In the genomic region with DNA sequence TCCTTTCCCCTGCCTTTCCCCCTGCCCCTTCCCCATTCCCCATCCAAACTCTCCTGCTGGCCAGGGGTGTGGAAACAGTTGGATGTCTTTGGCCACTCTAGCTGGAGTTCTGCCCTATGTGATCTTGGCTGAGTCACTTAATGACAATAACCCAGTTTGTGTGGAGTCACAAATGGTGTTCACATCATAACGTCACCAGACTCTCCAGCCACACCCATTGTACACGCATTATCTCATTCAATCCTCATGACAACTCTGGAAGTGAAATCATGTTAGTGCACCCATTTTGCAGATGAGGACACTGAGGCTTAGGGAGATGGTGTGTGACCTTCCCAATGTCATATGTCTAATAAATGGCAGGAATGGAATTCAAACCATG, we compare ENCODE assay signal across 1 cellular context.
TF ChIP-seq lines count a peak whose summit lies in the region.

No MANE protein-coding gene starts in this region.

TF ChIP-seq in K562, 482 proteins besides CTCF, POLR2A, EP300 and RAD21 (continued from another document):
- TF ChIP-seq CGGBP1 (CRISPR knock-in tag; IDR thresholded peaks at IDR 0.05) (no peak), NRF1 (conservative IDR thresholded peaks at IDR 0.05 in 1 of 2, IDR thresholded peaks at IDR 0.05 in 1 of 2) (no peak), L3MBTL2 (IDR thresholded peaks at IDR 0.05) (no peak), SMARCA5 (IDR thresholded peaks at IDR 0.05) (peak; percentile 95), TCF7L2 (IDR thresholded peaks at IDR 0.05; ENCODE audit: low read depth, low read length) (no peak), CREB3L1 (IDR thresholded peaks at IDR 0.05; ENCODE audit: borderline replicate concordance, low read depth) (no peak), RBM25 (IDR thresholded peaks at IDR 0.05; ENCODE audit: low read depth, low read length, severe bottlenecking) (peak; percentile 99), BCOR (IDR thresholded peaks at IDR 0.05) (peak; percentile 97), ZNF445 (CRISPR knock-in tag; IDR thresholded peaks at IDR 0.05; ENCODE audit: low read depth) (no peak), XRCC3 (IDR thresholded peaks at IDR 0.05) (no peak), ATF3 (IDR thresholded peaks at IDR 0.05) (peak; percentile 73), ATF3 (CRISPR knock-in tag; conservative IDR thresholded peaks at IDR 0.05) (no peak), RCOR1 (IDR thresholded peaks at IDR 0.05; ENCODE audit: borderline replicate concordance in 1 of 2, low read depth in 2 of 2, low read length in 2 of 2) (peak in 1 of 2 experiments; percentile 87; a peak in 2 of 4 replicates), ATF1 (CRISPR knock-in tag; IDR thresholded peaks at IDR 0.05) (no peak), ATF1 (tag; IDR thresholded peaks at IDR 0.05) (peak; percentile 60), ZNF668 (CRISPR knock-in tag; IDR thresholded peaks at IDR 0.05) (no peak), SOX6 (IDR thresholded peaks at IDR 0.05) (0 out of 2 replicates have a peak, but pooled peaks have one; percentile 14), THRA (IDR thresholded peaks at IDR 0.05) (no peak), FUS (optimal IDR thresholded peaks at IDR 0.05; ENCODE audit: low read depth, low read length) (no peak), NFE2 (IDR thresholded peaks at IDR 0.05; ENCODE audit: low read depth) (no peak), ZNF431 (CRISPR knock-in tag; IDR thresholded peaks at IDR 0.05) (no peak), PHF21A (IDR thresholded peaks at IDR 0.05; ENCODE audit: borderline replicate concordance, low read depth) (no peak), ZNF318 (IDR thresholded peaks at IDR 0.05; ENCODE audit: borderline replicate concordance in 1 of 2, low read depth in 1 of 2) (0 out of 4 replicates have a peak, but pooled peaks of 1 of the 2 experiments have one; percentile 18), HOXB6 (CRISPR knock-in tag; IDR thresholded peaks at IDR 0.05; ENCODE audit: borderline replicate concordance) (no peak), CHD4 (IDR thresholded peaks at IDR 0.05; ENCODE audit: insufficient read depth, insufficient replicate concordance, low read depth, low read length, poor library complexity, severe bottlenecking) (peak; percentile 80), ADNP (tag; IDR thresholded peaks at IDR 0.05) (peak; percentile 92), ZNF436 (CRISPR knock-in tag; IDR thresholded peaks at IDR 0.05) (no peak), NCOA1 (IDR thresholded peaks at IDR 0.05; ENCODE audit: low read depth) (no peak), SMAD2 (IDR thresholded peaks at IDR 0.05; ENCODE audit: low read depth, low read length) (no peak), SMARCB1 (IDR thresholded peaks at IDR 0.05; ENCODE audit: insufficient read length, low read depth) (no peak), HDAC1 (IDR thresholded peaks at IDR 0.05) (peak in 1 of 2 experiments; percentile 36; a peak in 1 of 4 replicates), PTBP1 (IDR thresholded peaks at IDR 0.05; ENCODE audit: low read depth, low read length) (0 out of 2 replicates have a peak, but pooled peaks have one; percentile 48), U2AF2 (optimal IDR thresholded peaks at IDR 0.05; ENCODE audit: low read depth, low read length) (no peak), ZNF384 (IDR thresholded peaks at IDR 0.05; ENCODE audit: low read depth, low read length) (no peak), ARHGAP35 (IDR thresholded peaks at IDR 0.05; ENCODE audit: partially characterized antibody) (no peak), ARID1B (IDR thresholded peaks at IDR 0.05) (no peak), SP1 (CRISPR knock-in tag; IDR thresholded peaks at IDR 0.05) (no peak), ZNF274 (IDR thresholded peaks at IDR 0.05; ENCODE audit: borderline replicate concordance, low read depth, low read length) (no peak)
- TF ChIP-seq, protein P1, sequence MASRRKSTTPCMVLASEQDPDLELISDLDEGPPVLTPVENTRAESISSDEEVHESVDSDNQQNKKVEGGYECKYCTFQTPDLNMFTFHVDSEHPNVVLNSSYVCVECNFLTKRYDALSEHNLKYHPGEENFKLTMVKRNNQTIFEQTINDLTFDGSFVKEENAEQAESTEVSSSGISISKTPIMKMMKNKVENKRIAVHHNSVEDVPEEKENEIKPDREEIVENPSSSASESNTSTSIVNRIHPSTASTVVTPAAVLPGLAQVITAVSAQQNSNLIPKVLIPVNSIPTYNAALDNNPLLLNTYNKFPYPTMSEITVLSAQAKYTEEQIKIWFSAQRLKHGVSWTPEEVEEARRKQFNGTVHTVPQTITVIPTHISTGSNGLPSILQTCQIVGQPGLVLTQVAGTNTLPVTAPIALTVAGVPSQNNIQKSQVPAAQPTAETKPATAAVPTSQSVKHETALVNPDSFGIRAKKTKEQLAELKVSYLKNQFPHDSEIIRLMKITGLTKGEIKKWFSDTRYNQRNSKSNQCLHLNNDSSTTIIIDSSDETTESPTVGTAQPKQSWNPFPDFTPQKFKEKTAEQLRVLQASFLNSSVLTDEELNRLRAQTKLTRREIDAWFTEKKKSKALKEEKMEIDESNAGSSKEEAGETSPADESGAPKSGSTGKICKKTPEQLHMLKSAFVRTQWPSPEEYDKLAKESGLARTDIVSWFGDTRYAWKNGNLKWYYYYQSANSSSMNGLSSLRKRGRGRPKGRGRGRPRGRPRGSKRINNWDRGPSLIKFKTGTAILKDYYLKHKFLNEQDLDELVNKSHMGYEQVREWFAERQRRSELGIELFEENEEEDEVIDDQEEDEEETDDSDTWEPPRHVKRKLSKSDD (conservative IDR thresholded peaks at IDR 0.05; ENCODE audit: low read length): no peak
- TF ChIP-seq, protein P2, sequence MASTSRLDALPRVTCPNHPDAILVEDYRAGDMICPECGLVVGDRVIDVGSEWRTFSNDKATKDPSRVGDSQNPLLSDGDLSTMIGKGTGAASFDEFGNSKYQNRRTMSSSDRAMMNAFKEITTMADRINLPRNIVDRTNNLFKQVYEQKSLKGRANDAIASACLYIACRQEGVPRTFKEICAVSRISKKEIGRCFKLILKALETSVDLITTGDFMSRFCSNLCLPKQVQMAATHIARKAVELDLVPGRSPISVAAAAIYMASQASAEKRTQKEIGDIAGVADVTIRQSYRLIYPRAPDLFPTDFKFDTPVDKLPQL (IDR thresholded peaks at IDR 0.05; ENCODE audit: extremely low read depth, insufficient read length): no peak
